Comparison of ENCODE assay signal across 11 cellular contexts in the genomic region with DNA sequence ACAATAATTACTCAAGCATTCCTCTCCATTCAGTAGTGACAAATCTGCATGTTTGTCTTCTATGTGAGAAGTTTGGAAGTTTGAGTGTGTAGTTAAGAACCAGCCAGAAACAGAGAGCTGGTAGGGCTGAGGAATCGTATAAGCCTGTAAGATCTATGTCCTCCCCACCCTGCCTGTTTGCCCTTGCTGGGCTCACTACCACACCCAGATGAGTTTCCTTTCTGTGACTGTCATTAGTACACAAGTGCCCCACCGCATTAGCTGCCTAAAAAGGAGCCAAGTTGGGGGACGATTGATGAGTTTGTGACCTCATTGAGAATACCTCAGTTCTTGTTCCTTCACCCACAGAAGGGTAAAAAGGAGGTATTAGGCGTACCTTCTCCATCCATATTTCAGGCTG. TPM values are rescaled to one million over a fixed set of nuclear protein-coding genes. Genes with fewer than 3 reads are reported as not detected.
DNase-seq lines count a peak whose midpoint lies in the region; ATAC-seq, FAIRE-seq and TF ChIP-seq lines count a peak whose summit lies in the region.
"Had no signal": no experiment of that assay in that cellular context is flagged by ENCODE, and none has a peak within 500 bp of the region (broad histone marks: within the 10 kb centered on the region; RNA-seq: fewer than 3 reads in every experiment).

No MANE protein-coding gene starts in this region.

- no peaks in the 10 kb centered on the region for H3K36me3 ChIP-seq in CD8-positive, alpha-beta T cell (ENCODE audit: insufficient read depth, low read length)
- H3K36me3 ChIP-seq in mucosa of descending colon (ENCODE audit: low read depth) = no peaks in the 10 kb centered on the region
- no peaks in the 10 kb centered on the region for H3K36me3 ChIP-seq in kidney (ENCODE audit: control insufficient read depth in 1 of 2, insufficient read depth in 2 of 2, low read length in 2 of 2)

- H3K27me3 Mint-ChIP-seq in CD8-positive, alpha-beta T cell (ENCODE audit: low read depth) = no peaks in the 10 kb centered on the region
- no peaks in the 10 kb centered on the region for H3K27me3 Mint-ChIP-seq in T-cell
- H3K27me3 Mint-ChIP-seq in activated T-helper 2 cell treated with anti-CD3 and anti-CD28 coated beads, Interferon-gamma antibody, Interleukin-2, Interleukin-4, amounts not matched to agents 10 μg/mL and 5 μg/mL and 100 μg/mL, durations not matched to agents 14 hours and 24 hours and 36 hours (ENCODE audit: low read depth) = no peaks in the 10 kb centered on the region

- peaks cover 75% of the 10 kb centered on the region for H3K4me1 ChIP-seq in CD8-positive, alpha-beta T cell (ENCODE audit: insufficient read depth, low read length)
- H3K4me1 ChIP-seq in mucosa of descending colon (ENCODE audit: low read depth) (no peaks in the 10 kb centered on the region), kidney (ENCODE audit: control insufficient read depth in 1 of 2, insufficient read depth in 1 of 2, low read depth in 1 of 2, low read length in 2 of 2) (no peaks in the 10 kb centered on the region)

- no peaks in the 10 kb centered on the region for H3K27me3 ChIP-seq in CD8-positive, alpha-beta T cell (ENCODE audit: insufficient read depth, low read length)

- POLR2A ChIA-PET in CD8-positive, alpha-beta T cell (lab: Charles Lee) = interaction anchor here (0.6 to 1.0 kb wide), 2 partner anchors 27 kb away, joined by 3 read pairs; no protein-coding TSS in a partner anchor
- POLR2A ChIA-PET in T-cell (lab: Charles Lee) = interaction anchor here in 1 of 2 donors (0.5 kb wide), 1 partner anchor 69 kb away, joined by 5 read pairs; no protein-coding TSS in a partner anchor

- H3K4me3 Mint-ChIP-seq in CD8-positive, alpha-beta T cell = peak overlapping the region; percentile 76
- H3K4me3 Mint-ChIP-seq in T-cell = peak overlapping the region; percentile 37 to 62 (median 59)
- peak overlapping the region; percentile 11 for H3K4me3 Mint-ChIP-seq in activated T-helper 2 cell treated with anti-CD3 and anti-CD28 coated beads, Interferon-gamma antibody, Interleukin-2, Interleukin-4, amounts not matched to agents 10 μg/mL and 5 μg/mL and 100 μg/mL, durations not matched to agents 14 hours and 24 hours and 36 hours (ENCODE audit: low read depth)

- H3K9me3 ChIP-seq in CD8-positive, alpha-beta T cell (ENCODE audit: low read length) = no peaks in the 10 kb centered on the region
- H3K9me3 ChIP-seq in mucosa of descending colon (no peaks in the 10 kb centered on the region), kidney (ENCODE audit: control insufficient read depth in 1 of 2, low read length in 2 of 2) (no peaks in the 10 kb centered on the region)

- no peaks in the 10 kb centered on the region for H3K9me3 Mint-ChIP-seq in CD8-positive, alpha-beta T cell
- H3K9me3 Mint-ChIP-seq in T-cell = no peaks in the 10 kb centered on the region
- no peaks in the 10 kb centered on the region for H3K9me3 Mint-ChIP-seq in activated T-helper 2 cell treated with anti-CD3 and anti-CD28 coated beads, Interferon-gamma antibody, Interleukin-2, Interleukin-4, amounts not matched to agents 10 μg/mL and 5 μg/mL and 100 μg/mL, durations not matched to agents 14 hours and 24 hours and 36 hours

- peaks cover 84% of the 10 kb centered on the region for H3K4me1 Mint-ChIP-seq in CD8-positive, alpha-beta T cell (ENCODE audit: low read depth)
- H3K4me1 Mint-ChIP-seq in T-cell = peaks cover 68 to 90% (median 88%) of the 10 kb centered on the region in 3 donors
- H3K4me1 Mint-ChIP-seq in activated T-helper 2 cell treated with anti-CD3 and anti-CD28 coated beads, Interferon-gamma antibody, Interleukin-2, Interleukin-4, amounts not matched to agents 10 μg/mL and 5 μg/mL and 100 μg/mL, durations not matched to agents 14 hours and 24 hours and 36 hours (ENCODE audit: low read depth) = peaks cover 54% of the 10 kb centered on the region

- peak overlapping the region; percentile 98 for H3K27ac Mint-ChIP-seq in CD8-positive, alpha-beta T cell
- peak overlapping the region; percentile 87 to 98 for H3K27ac Mint-ChIP-seq in T-cell
- peak overlapping the region; percentile 57 for H3K27ac Mint-ChIP-seq in activated T-helper 2 cell treated with anti-CD3 and anti-CD28 coated beads, Interferon-gamma antibody, Interleukin-2, Interleukin-4, amounts not matched to agents 10 μg/mL and 5 μg/mL and 100 μg/mL, durations not matched to agents 14 hours and 24 hours and 36 hours

- TF ChIP-seq CTCF in CD8-positive, alpha-beta T cell (IDR thresholded peaks at IDR 0.05) = no peak
- no peak for TF ChIP-seq CTCF in mucosa of descending colon (IDR thresholded peaks at IDR 0.05)
- no peak for TF ChIP-seq CTCF in kidney (IDR thresholded peaks at IDR 0.05; ENCODE audit: borderline replicate concordance, extremely low read depth, insufficient read depth)

- peaks cover 12% of the 10 kb centered on the region for H3K36me3 Mint-ChIP-seq in CD8-positive, alpha-beta T cell
- peaks cover 2% of the 10 kb centered on the region for H3K36me3 Mint-ChIP-seq in T-cell
- H3K36me3 Mint-ChIP-seq in activated T-helper 2 cell treated with anti-CD3 and anti-CD28 coated beads, Interferon-gamma antibody, Interleukin-2, Interleukin-4, amounts not matched to agents 10 μg/mL and 5 μg/mL and 100 μg/mL, durations not matched to agents 14 hours and 24 hours and 36 hours (ENCODE audit: low read depth) = peaks cover 21% of the 10 kb centered on the region

- no peak for FAIRE-seq in kidney (lab: Jason Lieb, UNC)

- H3K9ac ChIP-seq in kidney (ENCODE audit: low read length in 2 of 2) = no peak overlapping the region

- intact Hi-C loops in CD8-positive, alpha-beta T cell (cut with DNase I, micrococcal nuclease) = no loop called here
- intact Hi-C loops in activated T-helper 2 cell treated with anti-CD3 and anti-CD28 coated beads, Interferon-gamma antibody, Interleukin-2, Interleukin-4, amounts not matched to agents 10 μg/mL and 5 μg/mL and 100 μg/mL, durations not matched to agents 14 hours and 24 hours and 36 hours (cut with micrococcal nuclease) = no loop called here
- intact Hi-C loops in mucosa of descending colon (cut with DNase I, micrococcal nuclease) (no loop called here), kidney (cut with DNase I) (no loop called here)

- ATAC-seq in CD8-positive, alpha-beta T cell = peak; percentile 77
- ATAC-seq in T-cell (replicated peaks in 1 of 4) = peak; percentile 75 to 83 (median 80)
- peak; percentile 55 for ATAC-seq in mucosa of descending colon
- ATAC-seq in HG02840 (IDR thresholded peaks at IDR 0.05; ENCODE audit: low FRiP score, unreplicated experiment) = no peak

- H3K27ac ChIP-seq in CD8-positive, alpha-beta T cell (ENCODE audit: low read depth, low read length) = peak overlapping the region; percentile 62
- H3K27ac ChIP-seq in kidney (ENCODE audit: low read depth in 2 of 2, low read length in 2 of 2) = no peak overlapping the region

- DNase-seq in CD8-positive, alpha-beta T cell = peak; percentile 3 to 75 (median 48)
- peak in 32 of 34 experiments; percentile 21 to 77 (median 52) for DNase-seq in T-cell
- peak; percentile 17 for DNase-seq in activated T-helper 2 cell treated with anti-CD3 and anti-CD28 coated beads, Interferon-gamma antibody, Interleukin-2, Interleukin-4, amounts not matched to agents 10 μg/mL and 5 μg/mL and 100 μg/mL, durations not matched to agents 14 hours and 24 hours and 36 hours (ENCODE audit: low spot score)
- no peak for DNase-seq in mucosa of descending colon
- no peak for DNase-seq in DMS79 treated with DMSO at 0.1 percent for 48 hours (lab: John Stamatoyannopoulos, UW)
- no peak for DNase-seq in putamen (ENCODE audit: low spot score)
- DNase-seq in kidney = no peak
- DNase-seq: C1 segment of cervical spinal cord, NCI-H1092 treated with DMSO at 0.1 percent for 48 hours, SIG-M5 had no signal

- H3K4me3 ChIP-seq in CD8-positive, alpha-beta T cell (ENCODE audit: low read depth, low read length) = no peak overlapping the region
- no peak overlapping the region for H3K4me3 ChIP-seq in mucosa of descending colon
- H3K4me3 ChIP-seq in kidney (ENCODE audit: low read length in 2 of 2) = no peak overlapping the region

- CTCF ChIA-PET in CD8-positive, alpha-beta T cell (lab: Charles Lee) = interaction anchor here (1.8 kb wide), 1 partner anchor 28 kb away, joined by 4 read pairs; a partner anchor contains a TSS
- CTCF ChIA-PET in T-cell (lab: Charles Lee) = interaction anchor here in 1 of 2 donors (1.5 kb wide), 1 partner anchor 14 kb away, joined by 5 read pairs; no protein-coding TSS in a partner anchor

RNA-seq across cellular contexts. Expression of a gene that starts 28.3 kb away (rescaled TPM):
- total RNA-seq in CD8-positive, alpha-beta T cell = 10 to 100 TPM; 52.8 to 57.9 TPM
- 100 to 1,000 TPM in 2 of 5 donors, 10 to 100 TPM in 3; 90.7 to 102 (median 94.5) TPM for total RNA-seq in T-cell
- 29.9 and 31.8 TPM in 2 replicates for total RNA-seq in activated T-helper 2 cell treated with anti-CD3 and anti-CD28 coated beads, Interferon-gamma antibody, Interleukin-2, Interleukin-4, amounts not matched to agents 10 μg/mL and 5 μg/mL and 100 μg/mL, durations not matched to agents 14 hours and 24 hours and 36 hours
- 10 to 100 TPM in 1 of 3 donors, 1 to 10 TPM in 2; 4.5 to 31.6 (median 8.4) TPM for total RNA-seq in mucosa of descending colon
- total RNA-seq in kidney = 49.5 TPM
- 11.4 TPM for polyA plus RNA-seq in kidney (ENCODE audit: insufficient read depth, low read depth, low replicate concordance)

Comparison
In these comparisons a context has a peak if more than half of its experiments do, and no peak if none do; other contexts are left out.
1. DNase-seq: peak in CD8-positive, alpha-beta T cell (7 of 7), T-cell (32 of 34) and activated T-helper 2 cell treated with anti-CD3 and anti-CD28 coated beads, Interferon-gamma antibody, Interleukin-2, Interleukin-4, amounts not matched to agents 10 μg/mL and 5 μg/mL and 100 μg/mL, durations not matched to agents 14 hours and 24 hours and 36 hours (single experiment); none in mucosa of descending colon (0 of 3), DMS79 treated with DMSO at 0.1 percent for 48 hours (single experiment), putamen (single experiment) and kidney (single experiment).
2. H3K4me3 Mint-ChIP-seq: peak in every context shown above with its lines; median percentile 76 in CD8-positive, alpha-beta T cell; 59 in T-cell; 11 in activated T-helper 2 cell treated with anti-CD3 and anti-CD28 coated beads, Interferon-gamma antibody, Interleukin-2, Interleukin-4, amounts not matched to agents 10 μg/mL and 5 μg/mL and 100 μg/mL, durations not matched to agents 14 hours and 24 hours and 36 hours.
3. Peak in every context shown above with its lines, with median percentiles within 50 percentile points of each other: H3K27ac Mint-ChIP-seq.